In the genomic region with DNA sequence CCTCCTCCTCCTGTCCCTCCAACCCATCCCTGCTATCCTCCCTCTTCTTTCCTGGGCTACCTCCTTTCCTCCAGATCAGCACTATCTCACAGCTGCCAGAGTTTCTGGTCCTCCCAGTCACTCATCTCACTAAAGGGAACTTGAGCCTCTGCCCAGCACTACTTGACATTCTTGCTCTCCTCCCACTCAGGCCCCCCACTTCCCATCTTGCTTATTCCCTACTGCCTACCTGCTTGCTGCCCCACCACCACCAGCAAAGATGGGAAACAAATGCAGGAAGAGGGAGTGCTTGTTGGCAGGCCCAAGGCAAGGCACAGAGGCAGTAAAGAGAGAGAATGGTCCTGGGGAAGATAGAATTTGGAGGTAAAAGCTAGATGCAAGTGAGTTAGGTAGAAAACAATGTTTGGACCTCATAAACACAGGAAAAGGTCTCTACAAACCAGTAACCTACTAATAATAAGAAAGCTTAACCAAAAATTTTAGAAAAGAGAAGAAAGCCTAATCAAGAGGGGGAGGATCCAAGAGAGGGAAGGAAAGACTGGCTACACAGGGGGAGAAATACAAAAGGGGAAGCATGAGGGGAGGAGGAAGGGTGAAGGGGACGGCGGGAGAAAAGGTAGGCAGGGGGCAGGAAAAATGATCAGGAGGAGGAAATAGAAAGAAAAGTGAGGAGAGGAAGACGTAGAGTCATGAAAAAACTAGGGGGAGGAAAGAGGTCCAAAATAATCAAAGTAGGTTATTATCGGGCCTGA, we compare ENCODE assay signal across 12 cellular contexts.
DNase-seq lines count a peak whose midpoint lies in the region; ATAC-seq lines count a peak whose summit lies in the region.
"Had no signal": no experiment of that assay in that cellular context is flagged by ENCODE, and none has a peak within 500 bp of the region (broad histone marks: within the 10 kb centered on the region; RNA-seq: fewer than 3 reads in every experiment).

No MANE protein-coding gene starts in this region.

- no peak overlapping the region for H3K27ac Mint-ChIP-seq in activated T-helper 17 cell treated with anti-CD3 and anti-CD28 coated beads, Interleukin-2, amount 50 U/mL, for 72 hours

- peaks cover 9% of the 10 kb centered on the region; the same call in 1 of the 2 replicates for H3F3A ChIP-seq in GM23248 (ENCODE audit: insufficient read depth)

- H3K9me2 ChIP-seq in GM23248 (ENCODE audit: insufficient read depth) = no peaks in the 10 kb centered on the region

- peak overlapping the region; percentile 75 to 98 (median 89) for H3K4me2 ChIP-seq in BLaER1 treated with 17β-estradiol and CSF1 and Interleukin-3, amounts not matched to agents 10 nM and 100 nM
- H3K4me2 ChIP-seq in GM23248 (ENCODE audit: unreplicated experiment) = peak overlapping the region; percentile 86

- H3K9me3 Mint-ChIP-seq in activated T-helper 17 cell treated with anti-CD3 and anti-CD28 coated beads, Interleukin-2, amount 50 U/mL, for 72 hours = no peaks in the 10 kb centered on the region

- H3K27me3 Mint-ChIP-seq in activated T-helper 17 cell treated with anti-CD3 and anti-CD28 coated beads, Interleukin-2, amount 50 U/mL, for 72 hours = no peaks in the 10 kb centered on the region

- DNase-seq in GM23248 (no peak), NCI-H146 treated with DMSO at 0.1 percent for 48 hours (lab: John Stamatoyannopoulos, UW; ENCODE audit: unreplicated experiment) (no peak), posterior vena cava (ENCODE audit: low spot score) (no peak)
- DNase-seq in activated CD4-positive, CD25-positive, alpha-beta regulatory T cell (lab: John Stamatoyannopoulos, UW) = no peak
- DNase-seq: body of pancreas, HCEC 1CT had no signal

- H3K36me3 Mint-ChIP-seq in activated T-helper 17 cell treated with anti-CD3 and anti-CD28 coated beads, Interleukin-2, amount 50 U/mL, for 72 hours (ENCODE audit: low read depth) = no peaks in the 10 kb centered on the region

- H3K27me3 ChIP-seq in BLaER1 treated with 17β-estradiol and CSF1 and Interleukin-3, amounts not matched to agents 10 nM and 100 nM = no peaks in the 10 kb centered on the region
- H3K27me3 ChIP-seq in GM23248 (replicated peaks; ENCODE audit: insufficient read depth) (no peaks in the 10 kb centered on the region), muscle layer of duodenum (ENCODE audit: low read depth, low read length) (no peaks in the 10 kb centered on the region)
- H3K27me3 ChIP-seq: body of pancreas, upper lobe of left lung had no signal

- no peaks in the 10 kb centered on the region for H3K9me3 ChIP-seq in BLaER1 treated with 17β-estradiol and CSF1 and Interleukin-3, amounts not matched to agents 10 nM and 100 nM (replicated peaks in 1 of 11)
- H3K9me3 ChIP-seq in GM23248 (ENCODE audit: low read depth) = no peaks in the 10 kb centered on the region
- no peaks in the 10 kb centered on the region for H3K9me3 ChIP-seq in muscle layer of duodenum (ENCODE audit: control insufficient read depth in 1 of 2, low read length in 2 of 2)
- H3K9me3 ChIP-seq: body of pancreas, upper lobe of left lung had no signal

- peaks cover 0 to 10% (median 4%) of the 10 kb centered on the region in 11 experiments; a peak in 2 of 22 replicates for H3K36me3 ChIP-seq in BLaER1 treated with 17β-estradiol and CSF1 and Interleukin-3, amounts not matched to agents 10 nM and 100 nM
- no peaks in the 10 kb centered on the region for H3K36me3 ChIP-seq in GM23248 (ENCODE audit: low read depth)
- no peaks in the 10 kb centered on the region for H3K36me3 ChIP-seq in muscle layer of duodenum (ENCODE audit: control insufficient read depth in 1 of 2, insufficient read depth in 2 of 2, low read length in 2 of 2)
- H3K36me3 ChIP-seq: upper lobe of left lung had no signal

- H2AFZ ChIP-seq in GM23248 = no peak overlapping the region

- in situ Hi-C loops in GM23248 (cut with MboI) = no loop called here

- peak overlapping the region in 7 of 10 experiments; percentile 53 to 78 (median 67); a peak in 11 of 20 replicates for H3K4me3 ChIP-seq in BLaER1 treated with 17β-estradiol and CSF1 and Interleukin-3, amounts not matched to agents 10 nM and 100 nM
- H3K4me3 ChIP-seq in GM23248 = 0 out of 2 replicates have a peak overlapping the region, but pooled peaks have one; percentile 92
- H3K4me3 ChIP-seq in muscle layer of duodenum (ENCODE audit: low read depth in 1 of 2, low read length in 2 of 2) = peak overlapping the region; percentile 77 to 79
- H3K4me3 ChIP-seq: body of pancreas had no signal

- intact Hi-C loops in posterior vena cava (cut with DNase I) = no loop called here

- peaks cover 13 to 57% (median 29%) of the 10 kb centered on the region in 11 experiments; a peak in 13 of 22 replicates for H4K20me1 ChIP-seq in BLaER1 treated with 17β-estradiol and CSF1 and Interleukin-3, amounts not matched to agents 10 nM and 100 nM
- no peaks in the 10 kb centered on the region for H4K20me1 ChIP-seq in GM23248 (ENCODE audit: insufficient read depth)

- H3K27ac ChIP-seq in BLaER1 treated with 17β-estradiol and CSF1 and Interleukin-3, amounts not matched to agents 10 nM and 100 nM = peak overlapping the region in 2 of 11 experiments; percentile 11 to 70; a peak in 3 of 22 replicates
- no peak overlapping the region for H3K27ac ChIP-seq in GM23248
- peak overlapping the region; percentile 82 for H3K27ac ChIP-seq in muscle layer of duodenum (ENCODE audit: low read length)

- H3K9ac ChIP-seq in BLaER1 treated with 17β-estradiol and CSF1 and Interleukin-3, amounts not matched to agents 10 nM and 100 nM = peak overlapping the region in 4 of 11 experiments; percentile 67 to 81 (median 79); a peak in 6 of 22 replicates
- H3K9ac ChIP-seq in GM23248 = no peak overlapping the region

- H3K4me1 ChIP-seq in BLaER1 treated with 17β-estradiol and CSF1 and Interleukin-3, amounts not matched to agents 10 nM and 100 nM = peaks cover 41 to 70% (median 57%) of the 10 kb centered on the region in 10 experiments
- peaks cover 25% of the 10 kb centered on the region for H3K4me1 ChIP-seq in GM23248 (ENCODE audit: insufficient read depth)
- H3K4me1 ChIP-seq in muscle layer of duodenum (ENCODE audit: control insufficient read depth in 1 of 2, insufficient read depth in 2 of 2, low read length in 2 of 2) = peaks cover 16 to 26% of the 10 kb centered on the region in 2 donors

- peaks cover 20% of the 10 kb centered on the region for H3K4me1 Mint-ChIP-seq in activated T-helper 17 cell treated with anti-CD3 and anti-CD28 coated beads, Interleukin-2, amount 50 U/mL, for 72 hours

- peak overlapping the region; percentile 89 for H3K4me3 Mint-ChIP-seq in activated T-helper 17 cell treated with anti-CD3 and anti-CD28 coated beads, Interleukin-2, amount 50 U/mL, for 72 hours

- 62 to 69% methylated on average over 3 to 4 of the region's 4 CpGs for WGBS in GM23248 (ENCODE audit: low coverage in 1 of 2, low lambda C conversion rate in 2 of 2, missing lambda C conversion rate in 2 of 2), 2 experiments

- no peak for ATAC-seq in activated T-helper 17 cell treated with anti-CD3 and anti-CD28 coated beads, Interleukin-2, amount 50 U/mL, for 72 hours (replicated peaks)
- no peak for ATAC-seq in HG03442 (IDR thresholded peaks at IDR 0.05; ENCODE audit: unreplicated experiment)
- ATAC-seq: body of pancreas, SK-N-SH treated with all-trans-retinoic acid at 6 μM for 48 hours had no signal

- peaks cover 45% of the 10 kb centered on the region for H3K79me2 ChIP-seq in GM23248 (ENCODE audit: insufficient read depth)
